1 cellular context compared by ENCODE assay signal in genomic region chr10:100346765-100347567, GRCh38.
TF ChIP-seq lines count a peak whose summit lies in the region.

TSS of gene SCD (plus strand) at chr10:100347233. CDS start at chr10:100347505, 272 bp downstream.

TF ChIP-seq in HepG2, 621 proteins besides CTCF, POLR2A, EP300 and RAD21 (continued from another document and continues in another):
- TF ChIP-seq ZNF709 (CRISPR knock-in tag; IDR thresholded peaks at IDR 0.05), result peak; percentile 81
- no peak for TF ChIP-seq JUND (CRISPR knock-in tag; IDR thresholded peaks at IDR 0.05)
- TF ChIP-seq ZNF281 (CRISPR knock-in tag; IDR thresholded peaks at IDR 0.05; ENCODE audit: borderline replicate concordance), result 0 out of 2 replicates have a peak, but pooled peaks have one; percentile 7
- no peak for TF ChIP-seq SRSF4 (IDR thresholded peaks at IDR 0.05; ENCODE audit: low read depth, low read length, poor library complexity, severe bottlenecking)
- TF ChIP-seq PAF1 (CRISPR knock-in tag; IDR thresholded peaks at IDR 0.05), result no peak
- TF ChIP-seq WIZ (CRISPR knock-in tag; IDR thresholded peaks at IDR 0.05), result no peak
- peak; percentile 7; the same call in 1 of the 2 replicates for TF ChIP-seq ZNF44 (CRISPR knock-in tag; IDR thresholded peaks at IDR 0.05)
- TF ChIP-seq ZNF7 (CRISPR knock-in tag; IDR thresholded peaks at IDR 0.05), result no peak
- TF ChIP-seq ATF1 (CRISPR knock-in tag; IDR thresholded peaks at IDR 0.05), result no peak
- TF ChIP-seq ZNF619 (CRISPR knock-in tag; IDR thresholded peaks at IDR 0.05), result no peak
- TF ChIP-seq HDAC1 (CRISPR knock-in tag; IDR thresholded peaks at IDR 0.05), result no peak; the same call in 1 of the 2 replicates
- TF ChIP-seq ZNF253 (CRISPR knock-in tag; IDR thresholded peaks at IDR 0.05; ENCODE audit: borderline replicate concordance), result no peak
- no peak for TF ChIP-seq ATF3 (CRISPR knock-in tag; IDR thresholded peaks at IDR 0.05)
- peak; percentile 64 for TF ChIP-seq TBX3 (IDR thresholded peaks at IDR 0.05; ENCODE audit: borderline replicate concordance)
- peak; percentile 85; the same call in 1 of the 2 replicates for TF ChIP-seq ZNF790 (CRISPR knock-in tag; IDR thresholded peaks at IDR 0.05; ENCODE audit: borderline replicate concordance)
- no peak for TF ChIP-seq KDM6A (CRISPR knock-in tag; IDR thresholded peaks at IDR 0.05; ENCODE audit: low read depth)
- no peak; the same call in 1 of the 2 replicates for TF ChIP-seq GZF1 (CRISPR knock-in tag; IDR thresholded peaks at IDR 0.05)
- no peak for TF ChIP-seq HNRNPUL1 (IDR thresholded peaks at IDR 0.05; ENCODE audit: low read depth, low read length)
- TF ChIP-seq XBP1 (CRISPR knock-in tag; IDR thresholded peaks at IDR 0.05), result no peak
- peak; percentile 74; the same call in 1 of the 2 replicates for TF ChIP-seq NCOA1 (CRISPR knock-in tag; IDR thresholded peaks at IDR 0.05)
- no peak for TF ChIP-seq FOXM1 (CRISPR knock-in tag; IDR thresholded peaks at IDR 0.05)
- TF ChIP-seq ZBTB1 (CRISPR knock-in tag; IDR thresholded peaks at IDR 0.05; ENCODE audit: borderline replicate concordance), result no peak
- TF ChIP-seq ZNF205 (CRISPR knock-in tag; IDR thresholded peaks at IDR 0.05), result no peak
- no peak for TF ChIP-seq ZNF772 (CRISPR knock-in tag; IDR thresholded peaks at IDR 0.05)
- no peak for TF ChIP-seq ZNF747 (CRISPR knock-in tag; IDR thresholded peaks at IDR 0.05; ENCODE audit: borderline replicate concordance)
- TF ChIP-seq KLF12 (CRISPR knock-in tag; IDR thresholded peaks at IDR 0.05; ENCODE audit: borderline replicate concordance), result no peak; the same call in 1 of the 2 replicates
- TF ChIP-seq ELK4 (CRISPR knock-in tag; IDR thresholded peaks at IDR 0.05; ENCODE audit: borderline replicate concordance), result no peak
- peak; percentile 94 for TF ChIP-seq SNAPC4 (CRISPR knock-in tag; IDR thresholded peaks at IDR 0.05)
- TF ChIP-seq ZNF12 (CRISPR knock-in tag; IDR thresholded peaks at IDR 0.05), result no peak
- peak; percentile 63 for TF ChIP-seq ASH2L (IDR thresholded peaks at IDR 0.05; ENCODE audit: insufficient read length, low read depth, low read length)
- no peak for TF ChIP-seq MEIS2 (CRISPR knock-in tag; IDR thresholded peaks at IDR 0.05)
- no peak for TF ChIP-seq SP1 (IDR thresholded peaks at IDR 0.05)
- TF ChIP-seq SP1 (CRISPR knock-in tag; IDR thresholded peaks at IDR 0.05), result no peak
- peak; percentile 79; the same call in 1 of the 2 replicates for TF ChIP-seq ZNF230 (CRISPR knock-in tag; IDR thresholded peaks at IDR 0.05)
- peak; percentile 34 for TF ChIP-seq ZNF501 (CRISPR knock-in tag; IDR thresholded peaks at IDR 0.05)
- no peak for TF ChIP-seq ZNF75D (CRISPR knock-in tag; IDR thresholded peaks at IDR 0.05; ENCODE audit: borderline replicate concordance)
- no peak for TF ChIP-seq ZNF720 (CRISPR knock-in tag; IDR thresholded peaks at IDR 0.05)
- no peak for TF ChIP-seq ZNF484 (CRISPR knock-in tag; IDR thresholded peaks at IDR 0.05; ENCODE audit: borderline replicate concordance, low read depth)
- TF ChIP-seq SSRP1 (CRISPR knock-in tag; IDR thresholded peaks at IDR 0.05), result no peak
- peak; percentile 84; the same call in 1 of the 2 replicates for TF ChIP-seq THAP8 (CRISPR knock-in tag; IDR thresholded peaks at IDR 0.05; ENCODE audit: borderline replicate concordance)
- no peak for TF ChIP-seq NFAT5 (CRISPR knock-in tag; IDR thresholded peaks at IDR 0.05)
- 0 out of 2 replicates have a peak, but pooled peaks have one; percentile 19 for TF ChIP-seq IRF2 (CRISPR knock-in tag; IDR thresholded peaks at IDR 0.05)
- peak; percentile 87; the same call in 1 of the 2 replicates for TF ChIP-seq MTERF4 (CRISPR knock-in tag; IDR thresholded peaks at IDR 0.05)
- TF ChIP-seq ARHGAP35 (CRISPR knock-in tag; IDR thresholded peaks at IDR 0.05; ENCODE audit: borderline replicate concordance), result no peak
- TF ChIP-seq ZNF878 (CRISPR knock-in tag; IDR thresholded peaks at IDR 0.05), result no peak
- peak; percentile 55; the same call in 1 of the 2 replicates for TF ChIP-seq FOXA3 (CRISPR knock-in tag; IDR thresholded peaks at IDR 0.05)
- TF ChIP-seq RXRB (CRISPR knock-in tag; IDR thresholded peaks at IDR 0.05; ENCODE audit: borderline replicate concordance), result no peak; the same call in 1 of the 2 replicates
- TF ChIP-seq HDAC2 (CRISPR knock-in tag; IDR thresholded peaks at IDR 0.05), result peak; percentile 70; the same call in 1 of the 2 replicates
- peak; percentile 22; the same call in 1 of the 2 replicates for TF ChIP-seq TFAP4 (IDR thresholded peaks at IDR 0.05; ENCODE audit: borderline replicate concordance, low read depth)
- TF ChIP-seq ZNF543 (CRISPR knock-in tag; IDR thresholded peaks at IDR 0.05), result no peak; the same call in 1 of the 2 replicates
